Comparison of ENCODE assay signal across 16 cellular contexts in the genomic region with DNA sequence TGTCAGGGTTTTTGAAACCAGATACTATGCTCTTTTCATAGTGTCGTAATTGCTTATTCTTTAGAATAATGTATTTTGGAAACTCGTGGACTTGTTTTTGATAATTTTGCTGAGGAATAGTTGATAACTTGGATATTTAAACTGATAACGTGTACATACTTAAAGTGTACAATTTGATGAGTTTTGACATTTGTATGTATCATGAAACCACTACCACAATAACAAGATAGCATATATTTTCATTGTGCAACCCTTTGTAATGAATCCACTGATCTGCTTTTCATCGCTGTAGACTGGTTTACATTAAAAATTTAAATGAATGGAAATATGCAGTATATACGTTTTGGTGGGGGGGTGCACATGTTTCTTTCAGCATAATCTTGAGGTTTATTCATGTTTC. TPM values are rescaled to one million over a fixed set of nuclear protein-coding genes. Genes with fewer than 3 reads are reported as not detected.
DNase-seq lines count a peak whose midpoint lies in the region; ATAC-seq lines count a peak whose summit lies in the region.
"Had no signal": no experiment of that assay in that cellular context is flagged by ENCODE, and none has a peak within 500 bp of the region (broad histone marks: within the 10 kb centered on the region; RNA-seq: fewer than 3 reads in every experiment).

No MANE protein-coding gene starts in this region.

- H3K4ac ChIP-seq in trophoblast cell (ENCODE audit: low read depth, low read length), result no peak overlapping the region

- no peak overlapping the region for H4K12ac ChIP-seq in trophoblast cell (ENCODE audit: low read depth, low read length)

- H3K27me3 Mint-ChIP-seq in activated T-cell treated with anti-CD3 and anti-CD28 coated beads, Interleukin-2, amount 50 U/mL, for 72 hours (ENCODE audit: low read depth), result no peaks in the 10 kb centered on the region

- H2BK120ac ChIP-seq in trophoblast cell (ENCODE audit: insufficient read depth, low read length, poor library complexity), result no peak overlapping the region

- peaks cover 7% of the 10 kb centered on the region for H3K79me2 ChIP-seq in trophoblast cell (ENCODE audit: control insufficient read depth, insufficient read depth, low read length, poor library complexity)

- no peak overlapping the region for H4K91ac ChIP-seq in trophoblast cell (ENCODE audit: low read depth, low read length)

- peak overlapping the region; percentile 19 for H3K27ac Mint-ChIP-seq in activated T-cell treated with anti-CD3 and anti-CD28 coated beads, Interleukin-2, amount 50 U/mL, for 72 hours

- H3K4me1 ChIP-seq in trophoblast cell (ENCODE audit: control insufficient read depth in 1 of 2, insufficient read depth in 2 of 2, low read length in 2 of 2), result peaks cover 9 to 15% of the 10 kb centered on the region in 2 experiments

- H3K4me3 Mint-ChIP-seq in activated T-cell treated with anti-CD3 and anti-CD28 coated beads, Interleukin-2, amount 50 U/mL, for 72 hours, result no peak overlapping the region

- H3K27me3 ChIP-seq in trophoblast cell (ENCODE audit: insufficient read depth, low read length), result no peaks in the 10 kb centered on the region

- no peak overlapping the region for H3K18ac ChIP-seq in trophoblast cell (ENCODE audit: low read length)

- no peak overlapping the region for H3K4me3 ChIP-seq in trophoblast cell (ENCODE audit: low read depth, low read length)

- no peak overlapping the region for H2AK5ac ChIP-seq in trophoblast cell (ENCODE audit: low read length)

- H3K79me1 ChIP-seq in trophoblast cell (ENCODE audit: low read length), result peaks cover 4% of the 10 kb centered on the region

- peaks cover 0 to 13% of the 10 kb centered on the region in 2 donors for H3K36me3 Mint-ChIP-seq in activated T-cell treated with anti-CD3 and anti-CD28 coated beads, Interleukin-2, amount 50 U/mL, for 72 hours (ENCODE audit: insufficient read depth in 2 of 2)

- peak overlapping the region; percentile 47 for H3K27ac ChIP-seq in trophoblast cell (ENCODE audit: low read depth, low read length)
- H3K27ac ChIP-seq: HL-60 had no signal

- no peak overlapping the region for H3K14ac ChIP-seq in trophoblast cell (ENCODE audit: low read length)

- no peak overlapping the region for H2BK12ac ChIP-seq in trophoblast cell (ENCODE audit: low read length)

- H4K8ac ChIP-seq in trophoblast cell (ENCODE audit: low read depth, low read length), result no peak overlapping the region

- H3K4me1 Mint-ChIP-seq in activated T-cell treated with anti-CD3 and anti-CD28 coated beads, Interleukin-2, amount 50 U/mL, for 72 hours (ENCODE audit: low read depth), result peaks cover 29% of the 10 kb centered on the region

- H3K9ac ChIP-seq in trophoblast cell (ENCODE audit: low read length), result no peak overlapping the region

- H2BK5ac ChIP-seq in trophoblast cell (ENCODE audit: low read depth, low read length, poor library complexity), result no peak overlapping the region

- H3K9me3 Mint-ChIP-seq in activated T-cell treated with anti-CD3 and anti-CD28 coated beads, Interleukin-2, amount 50 U/mL, for 72 hours, result no peaks in the 10 kb centered on the region

- no peaks in the 10 kb centered on the region for H3K9me3 ChIP-seq in trophoblast cell (ENCODE audit: insufficient read depth, low read depth, low read length)

- WGBS in trophoblast cell (ENCODE audit: extremely low coverage, insufficient coverage, insufficient read length), result no CpG with 5 or more reads among the region's 5 CpGs

- H2AFZ ChIP-seq in trophoblast cell (ENCODE audit: insufficient read depth, low read length, poor library complexity), result no peak overlapping the region

- peaks cover 1 to 2% of the 10 kb centered on the region in 2 experiments for H3K36me3 ChIP-seq in trophoblast cell (ENCODE audit: control insufficient read depth in 1 of 2, insufficient read depth in 2 of 2, low read length in 2 of 2)

- H3K23ac ChIP-seq in trophoblast cell (ENCODE audit: low read length), result no peak overlapping the region

- H3K4me2 ChIP-seq in trophoblast cell (ENCODE audit: low read length), result no peak overlapping the region

- no peak for DNase-seq in activated T-cell treated with anti-CD3 and anti-CD28 coated beads, Interleukin-2, amount 50 U/mL, for 72 hours
- no peak for DNase-seq in activated T-cell treated with anti-CD3 and anti-CD28 coated beads, Interleukin-2, amount 50 U/mL, for 1 hour
- peak; percentile 57 for DNase-seq in amniotic epithelial cell (ENCODE audit: low read depth)
- peak in 1 of 2 donors; percentile 45 for DNase-seq in trophoblast cell
- DNase-seq in GOT3 (lab: John Stamatoyannopoulos, UW), result no peak
- no peak for DNase-seq in germinal center (ENCODE audit: low spot score)
- no peak for DNase-seq in SKM-1 treated with dmso at 0.1 percent for 144 hours (lab: John Stamatoyannopoulos, UW; ENCODE audit: unreplicated experiment)
- no peak for DNase-seq in activated CD8-positive, alpha-beta memory T cell treated with anti-CD3 and anti-CD28 coated beads for 24 hours
- DNase-seq: DMS53, NCI-H1417 treated with DMSO at 0.1 percent for 48 hours, NCI-H2029, NCI-H2171, NCI-H446, NCI-H69, SHP77 had no signal

- no peak for ATAC-seq in activated T-cell treated with anti-CD3 and anti-CD28 coated beads, Interleukin-2, amount 50 U/mL, for 72 hours (replicated peaks in 1 of 2)

RNA-seq across cellular contexts. Expression of gene AGFG1, which starts 45.8 kb away (rescaled TPM):
- total RNA-seq in activated T-cell treated with anti-CD3 and anti-CD28 coated beads, Interleukin-2, amount 50 U/mL, for 72 hours, result 100 to 1,000 TPM in 1 of 2 donors, 10 to 100 TPM in 1; 98.2 to 131 TPM
- polyA plus RNA-seq in trophoblast cell (2013), result 95.7 and 100 TPM in 2 replicates
